Comparison of ENCODE assay signal across 8 cellular contexts in genomic region chr6:11299876-11300428, GRCh38.
DNase-seq lines count a peak whose midpoint lies in the region; ATAC-seq, FAIRE-seq and TF ChIP-seq lines count a peak whose summit lies in the region.
"Not testable (repeated sequence)": the region's sequence is repeated elsewhere in the genome, so short reads cannot be mapped to it uniquely, and the experiment has no call there.

No MANE protein-coding gene starts in this region.

- H3K9me1 ChIP-seq in endothelial cell of umbilical vein (replicated peaks; ENCODE audit: control insufficient read depth, extremely low read depth, insufficient read depth, low read length), result not testable (repeated sequence)

- not testable (repeated sequence) for H2AFZ ChIP-seq in endothelial cell of umbilical vein (ENCODE audit: low read depth, low read length)

- CTCF ChIA-PET in CD4-positive, alpha-beta memory T cell (lab: Charles Lee; ENCODE audit: partially characterized antibody); MCF 10A (lab: Yijun Ruan, JAX); endothelial cell of umbilical vein (lab: Charles Lee): not testable (repeated sequence)
- CTCF ChIA-PET in activated CD8-positive, alpha-beta T cell treated with anti-CD3 and anti-CD28 coated beads, Interleukin-2, amount 10 ng/mL, durations not matched to agents 7 days and 5 days (lab: Charles Lee), result interaction anchor here (1.0 to 3.8 kb wide), 2 partner anchors 11 to 196 kb away, joined by 3 to 10 read pairs; no protein-coding TSS in a partner anchor
- CTCF ChIA-PET in activated naive CD4-positive, alpha-beta T cell treated with anti-CD3 and anti-CD28 coated beads, Interleukin-2, amount 10 ng/mL, durations not matched to agents 7 days and 5 days (lab: Charles Lee), result interaction anchor here (0.6 to 1.5 kb wide), 3 partner anchors 23 to 196 kb away, joined by 3 to 5 read pairs (median 4); no protein-coding TSS in a partner anchor

- intact Hi-C loops in CD4-positive, alpha-beta memory T cell (cut with micrococcal nuclease); MCF 10A (cut with micrococcal nuclease): not testable (repeated sequence)
- intact Hi-C loops in endothelial cell of umbilical vein (cut with micrococcal nuclease), result loop anchor here (1.0 kb wide), 1 partner anchor 16 kb away; no protein-coding TSS in a partner anchor

- H3K4me3 Mint-ChIP-seq in CD4-positive, alpha-beta memory T cell, result peak overlapping the region in 2 of 8 donors; percentile 3 to 7
- H3K4me3 Mint-ChIP-seq in activated CD8-positive, alpha-beta T cell treated with anti-CD3 and anti-CD28 coated beads, Interleukin-2, amount 10 ng/mL, durations not matched to agents 7 days and 5 days; activated naive CD4-positive, alpha-beta T cell treated with anti-CD3 and anti-CD28 coated beads, Interleukin-2, amount 10 ng/mL, durations not matched to agents 7 days and 5 days; MCF 10A (ENCODE audit: unreplicated experiment); stimulated activated memory B cell treated with anti-CD40 and anti-IgM and Interleukin-4, amounts not matched to agents 10 μg/mL and 1 μg/mL and 100 μg/mL, for 72 hours: not testable (repeated sequence)
- peak overlapping the region in 2 of 8 donors; percentile 43 to 77 for H3K4me3 Mint-ChIP-seq in naive B cell

- H3K27ac ChIP-seq in CD4-positive, alpha-beta memory T cell (ENCODE audit: low read depth, low read length), result not testable (repeated sequence)
- H3K27ac ChIP-seq in endothelial cell of umbilical vein (ENCODE audit: insufficient read depth, low read depth, low read length), result peak overlapping the region; percentile 2

- BruUV-seq in MCF 10A (replicated peaks; lab: Mats Ljungman, UMichigan); endothelial cell of umbilical vein (replicated peaks; lab: Mats Ljungman, UMichigan): not testable (repeated sequence)

- DNase-seq in CD4-positive, alpha-beta memory T cell; RCC 7860 (ENCODE audit: low spot score); activated CD8-positive, alpha-beta T cell treated with anti-CD3 and anti-CD28 coated beads, Interleukin-2, amount 10 ng/mL, durations not matched to agents 7 days and 5 days; activated naive CD4-positive, alpha-beta T cell treated with anti-CD3 and anti-CD28 coated beads, Interleukin-2, amount 10 ng/mL, durations not matched to agents 7 days and 5 days; MCF 10A (ENCODE audit: unreplicated experiment); endothelial cell of umbilical vein (ENCODE audit: low read depth, low spot score); naive B cell: not testable (repeated sequence)

- H3K4me1 ChIP-seq in CD4-positive, alpha-beta memory T cell (ENCODE audit: insufficient read depth, low read length), result peaks cover 11% of the 10 kb centered on the region
- H3K4me1 ChIP-seq in endothelial cell of umbilical vein (ENCODE audit: control insufficient read depth, extremely low read depth, insufficient read depth, low read length), result not testable (repeated sequence)

- not testable (repeated sequence) for H3K9me3 ChIP-seq in CD4-positive, alpha-beta memory T cell (ENCODE audit: control insufficient read depth in 1 of 2, low read length in 2 of 2); endothelial cell of umbilical vein (replicated peaks; ENCODE audit: control insufficient read depth, insufficient read depth, low read length)

- H3K4me1 Mint-ChIP-seq in CD4-positive, alpha-beta memory T cell, result peaks cover 26 to 53% (median 46%) of the 10 kb centered on the region in 4 donors
- H3K4me1 Mint-ChIP-seq in activated CD8-positive, alpha-beta T cell treated with anti-CD3 and anti-CD28 coated beads, Interleukin-2, amount 10 ng/mL, durations not matched to agents 7 days and 5 days (ENCODE audit: low read depth), result peaks cover 35% of the 10 kb centered on the region
- peaks cover 15% of the 10 kb centered on the region for H3K4me1 Mint-ChIP-seq in activated naive CD4-positive, alpha-beta T cell treated with anti-CD3 and anti-CD28 coated beads, Interleukin-2, amount 10 ng/mL, durations not matched to agents 7 days and 5 days
- not testable (repeated sequence) for H3K4me1 Mint-ChIP-seq in MCF 10A (ENCODE audit: insufficient read depth, unreplicated experiment)
- H3K4me1 Mint-ChIP-seq in naive B cell, result peaks cover 27 to 69% (median 62%) of the 10 kb centered on the region in 3 donors
- H3K4me1 Mint-ChIP-seq in stimulated activated memory B cell treated with anti-CD40 and anti-IgM and Interleukin-4, amounts not matched to agents 10 μg/mL and 1 μg/mL and 100 μg/mL, for 72 hours, result peaks cover 39% of the 10 kb centered on the region

- FAIRE-seq in RCC 7860 (lab: Jason Lieb, UNC), result peak; percentile 29
- not testable (repeated sequence) for FAIRE-seq in endothelial cell of umbilical vein (lab: Jason Lieb, UNC)

- not testable (repeated sequence) for H3K36me3 ChIP-seq in CD4-positive, alpha-beta memory T cell (ENCODE audit: insufficient read depth, low read length); endothelial cell of umbilical vein (ENCODE audit: control insufficient read depth in 2 of 2, extremely low read depth in 1 of 2, insufficient read depth in 2 of 2, low read length in 2 of 2)

- H3K9ac ChIP-seq in endothelial cell of umbilical vein (replicated peaks; ENCODE audit: extremely low read depth, insufficient read depth, low read length), result not testable (repeated sequence)

- H3K79me2 ChIP-seq in endothelial cell of umbilical vein (ENCODE audit: control insufficient read depth, insufficient read depth, low read length), result not testable (repeated sequence)

- not testable (repeated sequence) for TF ChIP-seq CTCF in MCF 10A (IDR thresholded peaks at IDR 0.05; ENCODE audit: unreplicated experiment); endothelial cell of umbilical vein (IDR thresholded peaks at IDR 0.05; ENCODE audit: extremely low read depth in 1 of 2, insufficient read depth in 1 of 2, low read depth in 1 of 2, low read length in 2 of 2)

- ATAC-seq in activated CD8-positive, alpha-beta T cell treated with anti-CD3 and anti-CD28 coated beads, Interleukin-2, amount 10 ng/mL, durations not matched to agents 7 days and 5 days; naive B cell (ENCODE audit: low read depth in 2 of 2); stimulated activated memory B cell treated with anti-CD40 and anti-IgM and Interleukin-4, amounts not matched to agents 10 μg/mL and 1 μg/mL and 100 μg/mL, for 72 hours: not testable (repeated sequence)

- dilution Hi-C loops in endothelial cell of umbilical vein (cut with MboI; ENCODE audit: extremely low pct_ligation_motif_present, low sequenced_read_pairs), result not testable (repeated sequence)

- POLR2A ChIA-PET in CD4-positive, alpha-beta memory T cell (lab: Charles Lee; ENCODE audit: partially characterized antibody), result interaction anchor here (0.8 kb wide), 1 partner anchor 67 kb away, joined by 3 read pairs; the partner anchor contains the start of gene NEDD9
- POLR2A ChIA-PET in activated CD8-positive, alpha-beta T cell treated with anti-CD3 and anti-CD28 coated beads, Interleukin-2, amount 10 ng/mL, durations not matched to agents 7 days and 5 days (lab: Charles Lee); MCF 10A (lab: Yijun Ruan, JAX); endothelial cell of umbilical vein (lab: Charles Lee): not testable (repeated sequence)

- H3K9me3 Mint-ChIP-seq in CD4-positive, alpha-beta memory T cell, result peaks cover 3 to 23% (median 10%) of the 10 kb centered on the region in 8 donors
- H3K9me3 Mint-ChIP-seq in activated CD8-positive, alpha-beta T cell treated with anti-CD3 and anti-CD28 coated beads, Interleukin-2, amount 10 ng/mL, durations not matched to agents 7 days and 5 days (ENCODE audit: insufficient read depth), result peaks cover 16% of the 10 kb centered on the region
- peaks cover 28% of the 10 kb centered on the region for H3K9me3 Mint-ChIP-seq in activated naive CD4-positive, alpha-beta T cell treated with anti-CD3 and anti-CD28 coated beads, Interleukin-2, amount 10 ng/mL, durations not matched to agents 7 days and 5 days
- H3K9me3 Mint-ChIP-seq in MCF 10A (ENCODE audit: unreplicated experiment) (peaks cover 25% of the 10 kb centered on the region), naive B cell (peaks cover 7 to 20% (median 9%) of the 10 kb centered on the region in 7 donors)
- peaks cover 13% of the 10 kb centered on the region for H3K9me3 Mint-ChIP-seq in stimulated activated memory B cell treated with anti-CD40 and anti-IgM and Interleukin-4, amounts not matched to agents 10 μg/mL and 1 μg/mL and 100 μg/mL, for 72 hours

- H3K4me2 ChIP-seq in endothelial cell of umbilical vein (ENCODE audit: insufficient read depth, low read length), result not testable (repeated sequence)

- H3K4me3 ChIP-seq in CD4-positive, alpha-beta memory T cell (ENCODE audit: low read length in 2 of 2); endothelial cell of umbilical vein (replicated peaks in 1 of 3; ENCODE audit: insufficient read depth in 1 of 3, low read depth in 1 of 3, low read length in 3 of 3): not testable (repeated sequence)

- not testable (repeated sequence) for TF ChIP-seq POLR2A in endothelial cell of umbilical vein (IDR thresholded peaks at IDR 0.05; ENCODE audit: low read depth, low read length)

- H3K36me3 Mint-ChIP-seq in CD4-positive, alpha-beta memory T cell, result peaks cover 78 to 86% of the 10 kb centered on the region in 2 donors
- H3K36me3 Mint-ChIP-seq in activated CD8-positive, alpha-beta T cell treated with anti-CD3 and anti-CD28 coated beads, Interleukin-2, amount 10 ng/mL, durations not matched to agents 7 days and 5 days (ENCODE audit: low read depth), result peaks cover 90% of the 10 kb centered on the region
- peaks cover 85% of the 10 kb centered on the region for H3K36me3 Mint-ChIP-seq in activated naive CD4-positive, alpha-beta T cell treated with anti-CD3 and anti-CD28 coated beads, Interleukin-2, amount 10 ng/mL, durations not matched to agents 7 days and 5 days
- not testable (repeated sequence) for H3K36me3 Mint-ChIP-seq in MCF 10A (ENCODE audit: insufficient read depth, unreplicated experiment)
- peaks cover 57 to 63% of the 10 kb centered on the region in 2 donors for H3K36me3 Mint-ChIP-seq in naive B cell
- H3K36me3 Mint-ChIP-seq in stimulated activated memory B cell treated with anti-CD40 and anti-IgM and Interleukin-4, amounts not matched to agents 10 μg/mL and 1 μg/mL and 100 μg/mL, for 72 hours, result peaks cover 89% of the 10 kb centered on the region

- not testable (repeated sequence) for H4K20me1 ChIP-seq in endothelial cell of umbilical vein (replicated peaks; ENCODE audit: control insufficient read depth, extremely low read depth, insufficient read depth, low read length)

- peak overlapping the region in 4 of 7 donors; percentile 10 to 78 (median 29) for H3K27ac Mint-ChIP-seq in CD4-positive, alpha-beta memory T cell
- peak overlapping the region; percentile 19 for H3K27ac Mint-ChIP-seq in activated CD8-positive, alpha-beta T cell treated with anti-CD3 and anti-CD28 coated beads, Interleukin-2, amount 10 ng/mL, durations not matched to agents 7 days and 5 days
- peak overlapping the region; percentile 60 for H3K27ac Mint-ChIP-seq in activated naive CD4-positive, alpha-beta T cell treated with anti-CD3 and anti-CD28 coated beads, Interleukin-2, amount 10 ng/mL, durations not matched to agents 7 days and 5 days
- H3K27ac Mint-ChIP-seq in MCF 10A (ENCODE audit: low read depth, unreplicated experiment) (peak overlapping the region; percentile 52), naive B cell (peak overlapping the region in 5 of 6 donors; percentile 0 to 88 (median 60))
- H3K27ac Mint-ChIP-seq in stimulated activated memory B cell treated with anti-CD40 and anti-IgM and Interleukin-4, amounts not matched to agents 10 μg/mL and 1 μg/mL and 100 μg/mL, for 72 hours, result peak overlapping the region; percentile 18

- H3K27me3 ChIP-seq in CD4-positive, alpha-beta memory T cell (ENCODE audit: insufficient read depth, low read length); endothelial cell of umbilical vein (ENCODE audit: control insufficient read depth in 2 of 2, insufficient read depth in 2 of 2, low read length in 2 of 2): not testable (repeated sequence)

- not testable (repeated sequence) for H3K27me3 Mint-ChIP-seq in CD4-positive, alpha-beta memory T cell; activated CD8-positive, alpha-beta T cell treated with anti-CD3 and anti-CD28 coated beads, Interleukin-2, amount 10 ng/mL, durations not matched to agents 7 days and 5 days (ENCODE audit: low read depth); activated naive CD4-positive, alpha-beta T cell treated with anti-CD3 and anti-CD28 coated beads, Interleukin-2, amount 10 ng/mL, durations not matched to agents 7 days and 5 days; MCF 10A (ENCODE audit: insufficient read depth, unreplicated experiment); naive B cell; stimulated activated memory B cell treated with anti-CD40 and anti-IgM and Interleukin-4, amounts not matched to agents 10 μg/mL and 1 μg/mL and 100 μg/mL, for 72 hours
